Comparison of ENCODE assay signal across 17 cellular contexts in genomic region chr1:234861761-234862160, GRCh38.
A peak's percentile ranks its signal among the peaks of the same experiment; 100 is the strongest.
DNase-seq lines count a peak whose midpoint lies in the region; ATAC-seq and TF ChIP-seq lines count a peak whose summit lies in the region.
"Had no signal": no experiment of that assay in that cellular context is flagged by ENCODE, and none has a peak within 500 bp of the region (broad histone marks: within the 10 kb centered on the region; RNA-seq: fewer than 3 reads in every experiment).

No MANE protein-coding gene starts in this region.

- intact Hi-C loops in breast epithelium (cut with DNase I; ENCODE audit: low total_unique reads) (no loop called here), MCF 10A (cut with micrococcal nuclease) (loop anchor here (10.0 kb wide), 1 partner anchor 367 kb away; no protein-coding TSS in a partner anchor), mucosa of descending colon (cut with DNase I, micrococcal nuclease) (no loop called here), vagina (cut with DNase I) (no loop called here), left lung (cut with DNase I) (loop anchor here in 1 of 2 donors (10.0 kb wide), 1 partner anchor 137 kb away; no protein-coding TSS in a partner anchor)

- H3K4me3 ChIP-seq in breast epithelium (no peak overlapping the region), mucosa of descending colon (no peak overlapping the region), vagina (no peak overlapping the region), left lung (no peak overlapping the region)
- H3K4me3 ChIP-seq: BLaER1 treated with 17β-estradiol and CSF1 and Interleukin-3, amounts not matched to agents 10 nM and 100 nM had no signal

- no peak overlapping the region for H3K27ac Mint-ChIP-seq in MCF 10A (ENCODE audit: low read depth, unreplicated experiment)
- H3K27ac Mint-ChIP-seq in T-helper 17 cell = peak overlapping the region; percentile 19

- TF ChIP-seq POLR2A in breast epithelium (IDR thresholded peaks at IDR 0.05) (no peak), vagina (IDR thresholded peaks at IDR 0.05) (no peak)

- H3K27me3 Mint-ChIP-seq in MCF 10A (ENCODE audit: insufficient read depth, unreplicated experiment) = no peaks in the 10 kb centered on the region
- H3K27me3 Mint-ChIP-seq in T-helper 17 cell = no peaks in the 10 kb centered on the region

- TF ChIP-seq CTCF in breast epithelium (IDR thresholded peaks at IDR 0.05) (no peak), MCF 10A (IDR thresholded peaks at IDR 0.05; ENCODE audit: unreplicated experiment) (no peak), mucosa of descending colon (IDR thresholded peaks at IDR 0.05) (no peak), vagina (IDR thresholded peaks at IDR 0.05) (no peak), left lung (IDR thresholded peaks at IDR 0.05) (no peak)

- H3K36me3 ChIP-seq in breast epithelium (no peaks in the 10 kb centered on the region), mucosa of descending colon (ENCODE audit: low read depth) (no peaks in the 10 kb centered on the region), vagina (no peaks in the 10 kb centered on the region), left lung (no peaks in the 10 kb centered on the region)
- H3K36me3 ChIP-seq: BLaER1 treated with 17β-estradiol and CSF1 and Interleukin-3, amounts not matched to agents 10 nM and 100 nM had no signal

- H3K27ac ChIP-seq in breast epithelium (peak overlapping the region; percentile 2 to 77), vagina (peak overlapping the region; percentile 90), left lung (peak overlapping the region in 1 of 2 donors; percentile 63)

- H3K4me3 Mint-ChIP-seq in MCF 10A (ENCODE audit: unreplicated experiment) = no peak overlapping the region
- H3K4me3 Mint-ChIP-seq in T-helper 17 cell = no peak overlapping the region

- H3K9me3 ChIP-seq in breast epithelium (no peaks in the 10 kb centered on the region), T-helper 17 cell (ENCODE audit: control insufficient read depth, low read length, poor library complexity, severe bottlenecking) (no peaks in the 10 kb centered on the region), mucosa of descending colon (no peaks in the 10 kb centered on the region), vagina (no peaks in the 10 kb centered on the region), left lung (peaks cover 0 to 4% of the 10 kb centered on the region in 2 donors)

- H3K4me1 Mint-ChIP-seq in MCF 10A (ENCODE audit: insufficient read depth, unreplicated experiment) (peaks cover 42% of the 10 kb centered on the region), T-helper 17 cell (peaks cover 8% of the 10 kb centered on the region)

- peaks cover 4% of the 10 kb centered on the region for H3K36me3 Mint-ChIP-seq in MCF 10A (ENCODE audit: insufficient read depth, unreplicated experiment)
- no peaks in the 10 kb centered on the region for H3K36me3 Mint-ChIP-seq in T-helper 17 cell (ENCODE audit: low read depth)

- H3K27me3 ChIP-seq in breast epithelium = no peaks in the 10 kb centered on the region
- no peaks in the 10 kb centered on the region for H3K27me3 ChIP-seq in vagina
- no peaks in the 10 kb centered on the region for H3K27me3 ChIP-seq in left lung
- H3K27me3 ChIP-seq: BLaER1 treated with 17β-estradiol and CSF1 and Interleukin-3, amounts not matched to agents 10 nM and 100 nM had no signal

- CTCF ChIA-PET in MCF 10A (lab: Yijun Ruan, JAX) = interaction anchor here (0.7 kb wide), 1 partner anchor 252 kb away, joined by 3 read pairs; no protein-coding TSS in a partner anchor

- ATAC-seq in T-helper 17 cell (no peak), mucosa of descending colon (peak; percentile 81), left lung (no peak)

- DNase-seq in breast epithelium (ENCODE audit: low spot score in 2 of 2) (no peak), MCF 10A (ENCODE audit: unreplicated experiment) (no peak), T-helper 17 cell (no peak), mucosa of descending colon (no peak), vagina (ENCODE audit: extremely low spot score in 2 of 2) (no peak), NCI-H2081 (lab: John Stamatoyannopoulos, UW) (no peak), left lung (no peak)
- DNase-seq in activated CD8-positive, alpha-beta memory T cell treated with anti-CD3 and anti-CD28 coated beads, Interleukin-2, amount 50 U/mL, for 48 hours = no peak
- DNase-seq: 8988T, DMS153, EL, KG1, NCI-H1417, NCI-H2029, NCI-H524 treated with DMSO at 0.1 percent for 48 hours, SHP77 treated with DMSO at 0.1 percent for 48 hours had no signal

- POLR2A ChIA-PET in MCF 10A (lab: Yijun Ruan, JAX) = no interaction called here

- H3K4me1 ChIP-seq in breast epithelium (peaks cover 6 to 8% of the 10 kb centered on the region in 2 donors), mucosa of descending colon (ENCODE audit: low read depth) (peaks cover 34% of the 10 kb centered on the region), vagina (peaks cover 40% of the 10 kb centered on the region), left lung (peaks cover 13 to 32% of the 10 kb centered on the region in 2 donors)

- H3K9me3 Mint-ChIP-seq in MCF 10A (ENCODE audit: unreplicated experiment) = no peaks in the 10 kb centered on the region

- BruUV-seq in MCF 10A (replicated peaks; lab: Mats Ljungman, UMichigan) = no TSS peak
